20 cellular contexts compared by ENCODE assay signal in the genomic region with DNA sequence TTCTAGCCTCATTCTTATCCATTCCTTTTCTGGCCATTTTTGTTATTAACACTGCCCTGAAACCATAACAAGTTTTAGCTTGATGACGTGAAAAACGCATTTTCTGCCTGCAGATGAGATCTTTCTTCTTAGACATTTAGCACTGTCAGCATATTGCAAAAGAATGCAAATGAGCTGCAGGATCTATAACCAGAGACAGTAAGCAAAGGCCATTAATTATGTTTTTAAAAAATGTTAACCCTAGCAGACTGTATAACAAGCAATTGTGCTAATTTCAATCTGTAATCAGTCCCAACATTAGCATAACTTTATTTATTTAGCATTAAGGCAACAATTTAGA.
DNase-seq lines count a peak whose midpoint lies in the region; TF ChIP-seq lines count a peak whose summit lies in the region.
"Had no signal": no experiment of that assay in that cellular context is flagged by ENCODE, and none has a peak within 500 bp of the region (broad histone marks: within the 10 kb centered on the region; RNA-seq: fewer than 3 reads in every experiment).

No MANE protein-coding gene starts in this region.

- H4K8ac ChIP-seq in mesenchymal stem cell (ENCODE audit: low read length), result no peak overlapping the region

- CTCF ChIA-PET in A673 (lab: Charles Lee), result no interaction called here
- CTCF ChIA-PET in HEK293 (lab: Yijun Ruan, JAX), result interaction anchor here (0.7 to 1.5 kb wide), 3 partner anchors 38 to 641 kb away, joined by 3 to 4 read pairs (median 3); no protein-coding TSS in a partner anchor

- POLR2A ChIA-PET in A673 (lab: Charles Lee; ENCODE audit: low non-redundant PET) (no interaction called here), HEK293 (lab: Yijun Ruan, JAX) (interaction anchor here (0.9 to 2.3 kb wide), 2 partner anchors 9 to 59 kb away, joined by 3 to 19 read pairs; a partner anchor contains a TSS)

- intact Hi-C loops in A673 (cut with micrococcal nuclease; ENCODE audit: unreplicated experiment), result no loop called here

- no peaks in the 10 kb centered on the region for H3K79me1 ChIP-seq in mesenchymal stem cell (replicated peaks; ENCODE audit: low read length, poor library complexity, severe bottlenecking)

- no peak overlapping the region for H3K9ac ChIP-seq in mesenchymal stem cell (ENCODE audit: low read length)

- H2AK5ac ChIP-seq in mesenchymal stem cell (ENCODE audit: low read length, severe bottlenecking), result no peak overlapping the region

- no TSS peak for BruUV-seq in A673 (replicated peaks; lab: Mats Ljungman, UMichigan)

- H4K91ac ChIP-seq in mesenchymal stem cell (ENCODE audit: low read length), result no peak overlapping the region

- no peak overlapping the region for H3K4me2 ChIP-seq in mesenchymal stem cell (ENCODE audit: low read length, poor library complexity, severe bottlenecking)

- no peak overlapping the region for H2AFZ ChIP-seq in mesenchymal stem cell (ENCODE audit: low read depth, low read length)

- H2BK15ac ChIP-seq in mesenchymal stem cell (ENCODE audit: low read depth, poor library complexity, severe bottlenecking), result no peak overlapping the region

- TF ChIP-seq CTCF in A673 (conservative IDR thresholded peaks at IDR 0.05; ENCODE audit: low read depth, low read length), result no peak
- TF ChIP-seq CTCF in HEK293 (tag by site-specific recombination; IDR thresholded peaks at IDR 0.05), result no peak
- no peak for TF ChIP-seq CTCF in VCaP (conservative IDR thresholded peaks at IDR 0.05)

- no peaks in the 10 kb centered on the region for H3K36me3 ChIP-seq in A673 (ENCODE audit: insufficient read depth, low read length, poor library complexity, severe bottlenecking)
- no peaks in the 10 kb centered on the region for H3K36me3 ChIP-seq in HEK293 (ENCODE audit: control insufficient read depth in 2 of 2, insufficient read depth in 1 of 2, low read length in 2 of 2)
- H3K36me3 ChIP-seq in mesenchymal stem cell (ENCODE audit: control insufficient read depth in 1 of 2, insufficient read depth in 2 of 2, low read depth in 1 of 2, low read length in 2 of 2), result no peaks in the 10 kb centered on the region
- H3K36me3 ChIP-seq: Peyer's patch, SJSA1, suprapubic skin, WERI-Rb-1 had no signal

- H3K4me3 ChIP-seq in A673 (ENCODE audit: low read depth, low read length, poor library complexity, severe bottlenecking) (no peak overlapping the region), HEK293 (ENCODE audit: low read depth, low read length) (no peak overlapping the region), mesenchymal stem cell (ENCODE audit: insufficient read depth in 1 of 2, low read depth in 1 of 2, low read length in 2 of 2) (no peak overlapping the region)
- H3K4me3 ChIP-seq: Peyer's patch, SJSA1, suprapubic skin had no signal

- WGBS in mesenchymal stem cell, result 40% methylated on average over 2 of the region's 2 CpGs

- DNase-seq in A673 (ENCODE audit: low spot score) (peak; percentile 5), mesenchymal stem cell (no peak), NCI-H1105 treated with DMSO at 0.1 percent for 48 hours (lab: John Stamatoyannopoulos, UW) (no peak), GF-D8 (lab: John Stamatoyannopoulos, UW) (no peak)
- DNase-seq in stimulated activated naive CD4-positive, alpha-beta T cell treated with Interleukin-2 at 50 U/mL for 16 hours (lab: John Stamatoyannopoulos, UW), result no peak
- DNase-seq: activated CD4-positive, alpha-beta T cell treated with anti-CD3 and anti-CD28 coated beads, Interleukin-2, amount 10 ng/mL, durations not matched to agents 7 days and 5 days; activated CD8-positive, alpha-beta memory T cell treated with anti-CD3 and anti-CD28 coated beads, Interleukin-2, amount 10 ng/mL, durations not matched to agents 7 days and 5 days; activated naive CD4-positive, alpha-beta T cell treated with anti-CD3 and anti-CD28 coated beads for 36 hours; activated T-cell treated with anti-CD3 and anti-CD28 coated beads, Interleukin-2, amount 50 U/mL, for 72 hours; cortex of kidney; naive thymus-derived CD4-positive, alpha-beta T cell; NK-92 treated with Interleukin-12 subunit alpha and Interleukin-12 subunit beta, amount 100 ng/mL, for 24 hours; stimulated activated CD4-positive, alpha-beta T cell treated with anti-CD3 and anti-CD28 coated beads, Interleukin-4, amount 100 ng/mL, for 1 hour had no signal

- H2BK12ac ChIP-seq in mesenchymal stem cell (ENCODE audit: low read length in 2 of 2), result no peak overlapping the region

- no peak overlapping the region for H2BK5ac ChIP-seq in mesenchymal stem cell (ENCODE audit: low read depth, low read length, poor library complexity, severe bottlenecking)

- no peak overlapping the region for H3K14ac ChIP-seq in mesenchymal stem cell (ENCODE audit: low read length in 2 of 2)

- no peaks in the 10 kb centered on the region for H3K27me3 ChIP-seq in A673 (replicated peaks; ENCODE audit: insufficient read depth, low read depth, low read length, poor library complexity)
- H3K27me3 ChIP-seq in mesenchymal stem cell (ENCODE audit: control insufficient read depth in 1 of 2, insufficient read depth in 1 of 2, low read length in 2 of 2), result no peaks in the 10 kb centered on the region
- H3K27me3 ChIP-seq: Peyer's patch, SJSA1, suprapubic skin had no signal

- H3K4ac ChIP-seq in mesenchymal stem cell (ENCODE audit: low read depth in 1 of 2, low read length in 2 of 2), result no peak overlapping the region

- H3K4me1 ChIP-seq in A673 (ENCODE audit: insufficient read depth, low read length, poor library complexity, severe bottlenecking) (peaks cover 8% of the 10 kb centered on the region), HEK293 (ENCODE audit: control insufficient read depth, insufficient read depth, low read length) (peaks cover 9% of the 10 kb centered on the region), mesenchymal stem cell (ENCODE audit: control insufficient read depth, insufficient read depth, low read depth, low read length) (peaks cover 3% of the 10 kb centered on the region)
- H3K4me1 ChIP-seq: SJSA1 had no signal

- H3K23ac ChIP-seq in mesenchymal stem cell (ENCODE audit: low read length in 2 of 2), result no peak overlapping the region

- H3K27ac ChIP-seq in A673 (ENCODE audit: low read depth, low read length, poor library complexity, severe bottlenecking) (no peak overlapping the region), HEK293 (ENCODE audit: extremely low read depth, low read depth, low read length) (peak overlapping the region; percentile 81), VCaP (peak overlapping the region; percentile 64), mesenchymal stem cell (ENCODE audit: low read length, poor library complexity, severe bottlenecking) (peak overlapping the region; percentile 84)
- H3K27ac ChIP-seq: C4-2B, SJSA1, suprapubic skin, WERI-Rb-1 had no signal

- no peak overlapping the region for H3K18ac ChIP-seq in mesenchymal stem cell (ENCODE audit: low read depth in 1 of 2, low read length in 2 of 2)

- H2BK120ac ChIP-seq in mesenchymal stem cell (ENCODE audit: low read depth, low read length), result no peak overlapping the region

- H3K9me3 ChIP-seq in A673 (ENCODE audit: low read depth, low read length, poor library complexity, severe bottlenecking) (no peaks in the 10 kb centered on the region), HEK293 (ENCODE audit: control insufficient read depth, insufficient read depth, low read depth, low read length) (no peaks in the 10 kb centered on the region), mesenchymal stem cell (ENCODE audit: control insufficient read depth, low read length) (no peaks in the 10 kb centered on the region)
- H3K9me3 ChIP-seq: Peyer's patch, SJSA1, suprapubic skin had no signal

TF ChIP-seq in HEK293, 187 proteins besides CTCF, POLR2A, EP300 and RAD21:
- TF ChIP-seq KLF8 (tag by site-specific recombination; IDR thresholded peaks at IDR 0.05) (no peak), ZNF133 (tag by site-specific recombination; IDR thresholded peaks at IDR 0.05) (no peak), ZNF248 (tag by site-specific recombination; IDR thresholded peaks at IDR 0.05) (no peak), ZNF791 (tag by site-specific recombination; IDR thresholded peaks at IDR 0.05) (no peak), ZNF600 (tag by site-specific recombination; IDR thresholded peaks at IDR 0.05) (no peak), ZBTB48 (tag by site-specific recombination; IDR thresholded peaks at IDR 0.05) (no peak), ZNF677 (tag by site-specific recombination; IDR thresholded peaks at IDR 0.05) (no peak), ZBTB17 (tag by site-specific recombination; IDR thresholded peaks at IDR 0.05) (peak; percentile 86), KLF10 (tag by site-specific recombination; IDR thresholded peaks at IDR 0.05) (0 out of 2 replicates have a peak, but pooled peaks have one; percentile 15), HOXD13 (CRISPR knock-in tag; IDR thresholded peaks at IDR 0.05; ENCODE audit: borderline replicate concordance) (no peak), ZNF544 (tag by site-specific recombination; IDR thresholded peaks at IDR 0.05) (no peak), ZBTB21 (tag by site-specific recombination; IDR thresholded peaks at IDR 0.05) (0 out of 2 replicates have a peak, but pooled peaks have one; percentile 23), ZNF266 (tag by site-specific recombination; IDR thresholded peaks at IDR 0.05; ENCODE audit: low read depth) (no peak), ZBTB8A (tag by site-specific recombination; IDR thresholded peaks at IDR 0.05) (peak; percentile 44), SALL2 (tag by site-specific recombination; IDR thresholded peaks at IDR 0.05; ENCODE audit: borderline replicate concordance) (no peak), ZNF549 (tag by site-specific recombination; IDR thresholded peaks at IDR 0.05) (no peak), ZNF626 (tag by site-specific recombination; IDR thresholded peaks at IDR 0.05) (no peak)
- TF ChIP-seq, protein P1, sequence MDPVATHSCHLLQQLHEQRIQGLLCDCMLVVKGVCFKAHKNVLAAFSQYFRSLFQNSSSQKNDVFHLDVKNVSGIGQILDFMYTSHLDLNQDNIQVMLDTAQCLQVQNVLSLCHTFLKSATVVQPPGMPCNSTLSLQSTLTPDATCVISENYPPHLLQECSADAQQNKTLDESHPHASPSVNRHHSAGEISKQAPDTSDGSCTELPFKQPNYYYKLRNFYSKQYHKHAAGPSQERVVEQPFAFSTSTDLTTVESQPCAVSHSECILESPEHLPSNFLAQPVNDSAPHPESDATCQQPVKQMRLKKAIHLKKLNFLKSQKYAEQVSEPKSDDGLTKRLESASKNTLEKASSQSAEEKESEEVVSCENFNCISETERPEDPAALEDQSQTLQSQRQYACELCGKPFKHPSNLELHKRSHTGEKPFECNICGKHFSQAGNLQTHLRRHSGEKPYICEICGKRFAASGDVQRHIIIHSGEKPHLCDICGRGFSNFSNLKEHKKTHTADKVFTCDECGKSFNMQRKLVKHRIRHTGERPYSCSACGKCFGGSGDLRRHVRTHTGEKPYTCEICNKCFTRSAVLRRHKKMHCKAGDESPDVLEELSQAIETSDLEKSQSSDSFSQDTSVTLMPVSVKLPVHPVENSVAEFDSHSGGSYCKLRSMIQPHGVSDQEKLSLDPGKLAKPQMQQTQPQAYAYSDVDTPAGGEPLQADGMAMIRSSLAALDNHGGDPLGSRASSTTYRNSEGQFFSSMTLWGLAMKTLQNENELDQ (tag by site-specific recombination; IDR thresholded peaks at IDR 0.05; ENCODE audit: low read depth), result no peak
